12 cellular contexts compared by ENCODE assay signal in the genomic region with DNA sequence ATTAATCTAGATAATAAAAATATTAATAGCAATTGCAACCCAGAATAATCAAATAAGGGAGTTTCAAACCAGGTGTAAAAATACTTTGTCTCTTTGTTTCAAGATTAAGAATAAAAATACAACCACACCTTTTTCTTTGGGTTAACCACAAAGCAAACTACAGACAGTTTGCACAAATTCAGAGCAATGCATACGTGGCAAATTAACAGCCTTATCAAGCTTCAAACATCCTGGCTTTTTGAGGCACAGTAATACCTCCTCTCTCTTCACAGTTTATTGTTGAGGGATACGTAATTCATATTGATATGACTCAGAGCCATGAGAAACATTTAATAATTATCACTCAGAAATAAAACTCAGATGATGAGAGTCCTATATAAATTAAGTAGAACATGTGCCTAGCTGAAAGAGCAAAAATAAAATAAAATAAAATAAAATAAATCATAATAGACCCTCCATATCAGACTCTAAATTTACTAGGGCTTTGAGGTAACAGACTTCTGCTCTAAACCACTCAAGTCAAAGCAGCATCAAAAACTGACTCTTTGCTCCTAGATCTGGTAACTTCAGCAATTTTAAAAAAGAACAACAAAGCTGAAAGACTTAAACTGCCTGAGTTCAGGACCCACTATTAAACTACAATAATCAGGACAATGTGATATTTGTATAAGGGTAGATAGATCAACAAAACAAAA. TPM values are rescaled to one million over a fixed set of nuclear protein-coding genes. Genes with fewer than 3 reads are reported as not detected.
DNase-seq lines count a peak whose midpoint lies in the region; ATAC-seq and TF ChIP-seq lines count a peak whose summit lies in the region.
"Had no signal": no experiment of that assay in that cellular context is flagged by ENCODE, and none has a peak within 500 bp of the region (broad histone marks: within the 10 kb centered on the region; RNA-seq: fewer than 3 reads in every experiment).

No MANE protein-coding gene starts in this region.

- no peak overlapping the region for H3K4me3 Mint-ChIP-seq in endothelial cell (ENCODE audit: unreplicated experiment)
- H3K4me3 Mint-ChIP-seq: brain, H9 had no signal

- POLR2A ChIA-PET in GM10248 (lab: Yijun Ruan, JAX) = no interaction called here

- no peaks in the 10 kb centered on the region for H3K27me3 Mint-ChIP-seq in endothelial cell (ENCODE audit: unreplicated experiment)
- H3K27me3 Mint-ChIP-seq: brain had no signal

- H3K27ac Mint-ChIP-seq in endothelial cell (ENCODE audit: unreplicated experiment) = no peak overlapping the region
- H3K27ac Mint-ChIP-seq: brain had no signal

- TF ChIP-seq CTCF in GM10248 (IDR thresholded peaks at IDR 0.05; ENCODE audit: control extremely low read depth, extremely low read depth, low read depth, missing control alignments) (no peak), endothelial cell (IDR thresholded peaks at IDR 0.05; ENCODE audit: unreplicated experiment) (no peak)

- H3K36me3 Mint-ChIP-seq in endothelial cell (ENCODE audit: low read depth, unreplicated experiment) = no peaks in the 10 kb centered on the region

- DNase-seq in GM10248 (ENCODE audit: extremely low spot score) (peak; percentile 33), amniotic epithelial cell (ENCODE audit: low read depth) (peak; percentile 52), endothelial cell (ENCODE audit: low spot score) (no peak), SIG-M5 treated with dmso at 0.1 percent for 504 hours (lab: John Stamatoyannopoulos, UW; ENCODE audit: unreplicated experiment) (no peak), NAMALWA (ENCODE audit: low spot score) (no peak)
- DNase-seq: DMS79 treated with DMSO at 0.1 percent for 48 hours, H9 had no signal

- CTCF ChIA-PET in GM10248 (lab: Yijun Ruan, JAX) = interaction anchor here (0.8 to 1.0 kb wide), 2 partner anchors 8 to 11 kb away, joined by 3 to 4 read pairs; a partner anchor contains a TSS

- H3K4me1 Mint-ChIP-seq in endothelial cell (ENCODE audit: unreplicated experiment) = no peaks in the 10 kb centered on the region
- H3K4me1 Mint-ChIP-seq: H9 had no signal

- no peaks in the 10 kb centered on the region for H3K9me3 Mint-ChIP-seq in endothelial cell (ENCODE audit: unreplicated experiment)
- H3K9me3 Mint-ChIP-seq: brain, H9 had no signal

- ATAC-seq in GM19463 (IDR thresholded peaks at IDR 0.05; ENCODE audit: unreplicated experiment) = peak; percentile 54
- ATAC-seq in HG03442 (IDR thresholded peaks at IDR 0.05; ENCODE audit: unreplicated experiment) = peak; percentile 59
- ATAC-seq in HG02763 (IDR thresholded peaks at IDR 0.05; ENCODE audit: unreplicated experiment) = no peak
- ATAC-seq: SK-N-SH treated with all-trans-retinoic acid at 6 μM for 48 hours had no signal

RNA-seq across cellular contexts. Expression of a gene that starts 11.4 kb away (rescaled TPM):
- 24.2 TPM for total RNA-seq in endothelial cell (ENCODE audit: unreplicated experiment)

Comparison
In these comparisons a context has a peak if more than half of its experiments do, and no peak if none do; other contexts are left out.
1. DNase-seq: peak in GM10248 (single experiment) and amniotic epithelial cell (single experiment); none in endothelial cell (single experiment), SIG-M5 treated with dmso at 0.1 percent for 504 hours (single experiment) and NAMALWA (single experiment).